Comparison of ENCODE assay signal across 1 cellular context in genomic region chr17:77364941-77365583, GRCh38.
TF ChIP-seq lines count a peak whose summit lies in the region.

No MANE protein-coding gene starts in this region.

TF ChIP-seq in HCT116, 20 proteins besides CTCF, POLR2A, EP300 and RAD21 (continued from another document):
- TF ChIP-seq SIN3A (IDR thresholded peaks at IDR 0.05; ENCODE audit: low read depth) (no peak), EZH2phosphoT487 (IDR thresholded peaks at IDR 0.05; ENCODE audit: borderline replicate concordance) (no peak), CBX3 (IDR thresholded peaks at IDR 0.05; ENCODE audit: low read depth) (no peak), EZH2 (IDR thresholded peaks at IDR 0.05) (no peak), SRF (IDR thresholded peaks at IDR 0.05; ENCODE audit: low read depth) (no peak), ZFX (IDR thresholded peaks at IDR 0.05) (no peak)
